18 cellular contexts compared by ENCODE assay signal in the genomic region with DNA sequence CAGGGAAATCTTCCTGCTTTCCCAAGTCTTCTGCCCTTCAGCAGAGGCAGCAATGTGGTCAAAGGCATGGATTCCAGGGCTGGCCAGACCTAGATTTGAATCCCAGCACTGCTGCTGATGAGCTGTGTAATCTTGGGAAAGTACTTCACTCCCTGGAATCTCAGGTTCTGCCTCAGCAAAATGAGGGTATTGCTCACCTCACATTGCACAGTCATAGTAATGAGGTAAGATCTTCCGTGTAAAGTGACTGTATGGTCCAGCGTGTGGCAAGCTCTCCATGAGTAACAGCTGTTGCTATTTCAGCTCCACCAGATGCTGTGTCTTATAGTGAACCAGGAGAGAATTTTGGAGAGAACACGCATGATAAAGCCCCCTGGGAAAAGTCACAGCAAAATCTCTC. TPM values are rescaled to one million over a fixed set of nuclear protein-coding genes. Genes with fewer than 3 reads are reported as not detected.
DNase-seq lines count a peak whose midpoint lies in the region; ATAC-seq, FAIRE-seq and TF ChIP-seq lines count a peak whose summit lies in the region.
"Had no signal": no experiment of that assay in that cellular context is flagged by ENCODE, and none has a peak within 500 bp of the region (broad histone marks: within the 10 kb centered on the region; RNA-seq: fewer than 3 reads in every experiment).

No MANE protein-coding gene starts in this region.

- ATAC-seq in HepG2: no peak
- ATAC-seq in right lobe of liver: no peak
- ATAC-seq in Right ventricle myocardium superior (ENCODE audit: poor library complexity): no peak
- ATAC-seq in HG03108 (IDR thresholded peaks at IDR 0.05; ENCODE audit: unreplicated experiment): no peak
- ATAC-seq: activated CD8-positive, alpha-beta T cell treated with anti-CD3 and anti-CD28 coated beads for 36 hours; naive thymus-derived CD4-positive, alpha-beta T cell had no signal

- no peaks in the 10 kb centered on the region for H3K36me3 Mint-ChIP-seq in type B pancreatic cell
- H3K36me3 Mint-ChIP-seq: naive thymus-derived CD4-positive, alpha-beta T cell had no signal

- H3K4me1 Mint-ChIP-seq in type B pancreatic cell (ENCODE audit: unreplicated experiment): peaks cover 12% of the 10 kb centered on the region

- peaks cover 3% of the 10 kb centered on the region for H3K9me3 Mint-ChIP-seq in type B pancreatic cell
- H3K9me3 Mint-ChIP-seq: activated CD8-positive, alpha-beta T cell treated with anti-CD3 and anti-CD28 coated beads for 36 hours; naive thymus-derived CD4-positive, alpha-beta T cell had no signal

- TF ChIP-seq POLR2A in HepG2 (IDR thresholded peaks at IDR 0.05; ENCODE audit: insufficient read depth in 1 of 2, low read depth in 2 of 2, low read length in 2 of 2): no peak
- TF ChIP-seq POLR2A in right lobe of liver (IDR thresholded peaks at IDR 0.05): no peak

- no peak overlapping the region for H3K9ac ChIP-seq in HepG2 (ENCODE audit: insufficient read depth, low read depth, low read length)
- H3K9ac ChIP-seq: SK-N-SH had no signal

- TF ChIP-seq CTCF in HepG2 (CRISPR knock-in tag; IDR thresholded peaks at IDR 0.05) (no peak), right lobe of liver (IDR thresholded peaks at IDR 0.05) (no peak), RWPE1 (conservative IDR thresholded peaks at IDR 0.05; ENCODE audit: low read depth) (no peak), type B pancreatic cell (conservative IDR thresholded peaks at IDR 0.05) (no peak)

- no peaks in the 10 kb centered on the region for H3K27me3 Mint-ChIP-seq in type B pancreatic cell

- no peaks in the 10 kb centered on the region for H3K36me3 ChIP-seq in HepG2 (replicated peaks in 1 of 2; ENCODE audit: control insufficient read depth in 1 of 2, insufficient read depth in 2 of 2, low read length in 2 of 2)
- no peaks in the 10 kb centered on the region for H3K36me3 ChIP-seq in right lobe of liver
- H3K36me3 ChIP-seq: colonic mucosa had no signal

- intact Hi-C loops in HepG2 (cut with micrococcal nuclease; ENCODE audit: unreplicated experiment) (loop anchor here (5.0 kb wide), 2 partner anchors 55 to 75 kb away; a partner anchor contains a TSS), right lobe of liver (cut with DNase I) (no loop called here), Right ventricle myocardium superior (cut with DNase I) (no loop called here)

- H3K4me1 ChIP-seq in HepG2 (ENCODE audit: insufficient read depth, low read length) (peaks cover 26% of the 10 kb centered on the region; the same call in 1 of the 2 replicates), right lobe of liver (no peaks in the 10 kb centered on the region)

- H3K27ac ChIP-seq in HepG2 (ENCODE audit: extremely low read length, insufficient read depth, low read length): no peak overlapping the region
- H3K27ac ChIP-seq in right lobe of liver: no peak overlapping the region
- no peak overlapping the region for H3K27ac ChIP-seq in RWPE1
- H3K27ac ChIP-seq: colonic mucosa had no signal

- FAIRE-seq in HepG2 (lab: Jason Lieb, UNC): no peak
- FAIRE-seq: A204.1, HTR-8/SVneo had no signal

- no peak for DNase-seq in HepG2 (ENCODE audit: low spot score)
- DNase-seq in right lobe of liver: no peak
- peak; percentile 31 for DNase-seq in RWPE1 (ENCODE audit: low spot score)
- peak; percentile 37 for DNase-seq in fibroblast of peridontal ligament (ENCODE audit: extremely low read depth)
- DNase-seq in Right ventricle myocardium superior: no peak
- no peak for DNase-seq in type B pancreatic cell (ENCODE audit: extremely low spot score, unreplicated experiment)
- DNase-seq in NCI-H446 (lab: John Stamatoyannopoulos, UW): no peak
- DNase-seq: activated CD8-positive, alpha-beta T cell treated with anti-CD3 and anti-CD28 coated beads for 36 hours; activated effector memory CD4-positive, alpha-beta T cell treated with Interleukin-2 at 50 U/mL for 16 hours; amygdala; colonic mucosa; GDM1; naive thymus-derived CD4-positive, alpha-beta T cell; SK-N-SH; substantia nigra had no signal

- no peak overlapping the region for H3K27ac Mint-ChIP-seq in type B pancreatic cell
- H3K27ac Mint-ChIP-seq: activated CD8-positive, alpha-beta T cell treated with anti-CD3 and anti-CD28 coated beads for 36 hours; naive thymus-derived CD4-positive, alpha-beta T cell had no signal

- CTCF ChIA-PET in HepG2 (lab: Yijun Ruan, JAX; ENCODE audit: low intra/inter-chr PET ratio, low total read pairs) (no interaction called here), RWPE1 (lab: Yijun Ruan, JAX) (no interaction called here)

- peaks cover 0 to 11% of the 10 kb centered on the region in 2 experiments; a peak in 2 of 5 replicates for H3K27me3 ChIP-seq in HepG2 (ENCODE audit: control insufficient read depth in 1 of 2, insufficient read depth in 2 of 2, low read length in 2 of 2)
- no peaks in the 10 kb centered on the region for H3K27me3 ChIP-seq in right lobe of liver
- H3K27me3 ChIP-seq: colonic mucosa had no signal

- no peaks in the 10 kb centered on the region for H3K9me3 ChIP-seq in HepG2 (ENCODE audit: low read length)
- H3K9me3 ChIP-seq in right lobe of liver: no peaks in the 10 kb centered on the region
- H3K9me3 ChIP-seq: colonic mucosa, SK-N-SH had no signal

- no peak overlapping the region for H2AFZ ChIP-seq in HepG2 (ENCODE audit: low read length)

- BruUV-seq in HepG2 (replicated peaks; lab: Mats Ljungman, UMichigan): no TSS peak

- TF ChIP-seq RAD21 in HepG2 (CRISPR knock-in tag; IDR thresholded peaks at IDR 0.05): no peak

- H3K79me2 ChIP-seq in HepG2 (ENCODE audit: insufficient read depth, low read length): no peaks in the 10 kb centered on the region

- TF ChIP-seq EP300 in HepG2 (IDR thresholded peaks at IDR 0.05; ENCODE audit: low read depth in 2 of 2, low read length in 2 of 2) (no peak), HepG2 (CRISPR knock-in tag; IDR thresholded peaks at IDR 0.05; ENCODE audit: borderline replicate concordance) (no peak)

- 38% methylated on average over 3 of the region's 3 CpGs for WGBS in HepG2 (ENCODE audit: low lambda C conversion rate)
- 68% methylated on average over 3 of the region's 3 CpGs for WGBS in right lobe of liver (ENCODE audit: insufficient coverage, low coverage, low lambda C conversion rate, missing lambda C conversion rate)

- POLR2A ChIA-PET in HepG2 (lab: Yijun Ruan, JAX) (no interaction called here), RWPE1 (lab: Yijun Ruan, JAX; ENCODE audit: low non-redundant PET) (no interaction called here)

- in situ Hi-C loops in HepG2 (cut with HindIII; ENCODE audit: extremely low pct_ligation_motif_present, low pct_unique_long_range_greater_than_20kb): loop anchor here (5.0 kb wide), 1 partner anchor 75 kb away; no protein-coding TSS in a partner anchor

- no peaks in the 10 kb centered on the region for H4K20me1 ChIP-seq in HepG2 (ENCODE audit: insufficient read depth, low read length)

- no peak overlapping the region for H3K4me2 ChIP-seq in HepG2 (ENCODE audit: low read depth, low read length)
- H3K4me2 ChIP-seq: SK-N-SH had no signal

- H3K4me3 Mint-ChIP-seq in type B pancreatic cell: no peak overlapping the region
- H3K4me3 Mint-ChIP-seq: activated CD8-positive, alpha-beta T cell treated with anti-CD3 and anti-CD28 coated beads for 36 hours; naive thymus-derived CD4-positive, alpha-beta T cell had no signal

- no peak overlapping the region for H3K4me3 ChIP-seq in HepG2 (replicated peaks in 1 of 3; ENCODE audit: insufficient read depth in 1 of 3, low read depth in 2 of 3, low read length in 3 of 3)
- H3K4me3 ChIP-seq in right lobe of liver: no peak overlapping the region
- H3K4me3 ChIP-seq: colonic mucosa had no signal

TF ChIP-seq in HepG2, 621 proteins besides CTCF, POLR2A, EP300 and RAD21 (continues in another document):
- TF ChIP-seq MIER2 (CRISPR knock-in tag; IDR thresholded peaks at IDR 0.05): no peak
- TF ChIP-seq MAFF (IDR thresholded peaks at IDR 0.05; ENCODE audit: low read depth, low read length): 0 out of 2 replicates have a peak, but pooled peaks have one; percentile 28
- TF ChIP-seq NFE2 (CRISPR knock-in tag; IDR thresholded peaks at IDR 0.05): no peak

RNA-seq across cellular contexts. Expression of a gene that starts 56.1 kb away (rescaled TPM):
- total RNA-seq in HepG2 (2016; rRNA removed; fragmentation: Illumina TruSeq; extraction: Trizol) (3.4 and 9.0 TPM in 2 replicates), right lobe of liver (1 to 10 TPM in 4 of 6 experiments, under 1 TPM in 2; 0.79 to 6.8 (median 2.6) TPM), Right ventricle myocardium superior (21.5 TPM), type B pancreatic cell (ENCODE audit: low replicate concordance) (102 and 207 TPM in 2 replicates)
- total RNA-seq in HepG2 (2016; cell fraction: cytosol; rRNA removed; fragmentation: Illumina TruSeq; extraction: Trizol; ENCODE audit: low read depth): 1.4 and 1.6 TPM in 2 replicates
- total RNA-seq in HepG2 (2016; cell fraction: insoluble cytoplasmic fraction; rRNA removed; fragmentation: Illumina TruSeq; extraction: Trizol): 2.9 and 7.7 TPM in 2 replicates
- 3.7 and 3.9 TPM in 2 replicates for total RNA-seq in HepG2 (2016; cell fraction: membrane; rRNA removed; fragmentation: Illumina TruSeq; extraction: Trizol)
- 10.1 and 10.5 TPM in 2 replicates for total RNA-seq in HepG2 (2016; cell fraction: nucleus; rRNA removed; fragmentation: Illumina TruSeq; extraction: Trizol)
- polyA plus RNA-seq in HepG2 (2011; rRNA removed): 5.8 and 6.6 TPM in 2 replicates
- 3.0 and 4.3 TPM in 2 replicates for polyA plus RNA-seq in HepG2 (2011; cell fraction: cytosol; rRNA removed)
- 7.5 and 9.6 TPM in 2 replicates for polyA plus RNA-seq in HepG2 (2011; cell fraction: nucleus; rRNA removed)
- polyA plus RNA-seq in HepG2 (2012): 4.0 and 4.2 TPM in 2 replicates
- polyA plus RNA-seq in HepG2 (2016; cell fraction: cytosol; fragmentation: Illumina TruSeq; extraction: Trizol; ENCODE audit: low read depth): 0.70 and 0.80 TPM in 2 replicates
- 2.8 and 3.5 TPM in 2 replicates for polyA plus RNA-seq in HepG2 (2016; cell fraction: insoluble cytoplasmic fraction; fragmentation: Illumina TruSeq; extraction: Trizol; ENCODE audit: low read depth)
- polyA plus RNA-seq in HepG2 (2016; cell fraction: membrane; fragmentation: Illumina TruSeq; extraction: Trizol; ENCODE audit: low read depth): 1.1 and 1.3 TPM in 2 replicates
- polyA plus RNA-seq in HepG2 (2016; cell fraction: nucleus; fragmentation: Illumina TruSeq; extraction: Trizol; ENCODE audit: insufficient read depth, low read depth): 23.2 and 27.8 TPM in 2 replicates
- polyA minus RNA-seq in HepG2 (2011; rRNA and poly(A)+ RNA removed; ENCODE audit: low replicate concordance): 5.0 and 22.4 TPM in 2 replicates
- 2.5 and 3.2 TPM in 2 replicates for polyA minus RNA-seq in HepG2 (2011; cell fraction: cytosol; rRNA and poly(A)+ RNA removed)
- polyA minus RNA-seq in HepG2 (2011; cell fraction: nucleus; rRNA and poly(A)+ RNA removed): 4.8 and 6.8 TPM in 2 replicates
- total RNA-seq: activated CD8-positive, alpha-beta T cell treated with anti-CD3 and anti-CD28 coated beads for 36 hours had no signal
- polyA plus RNA-seq: naive thymus-derived CD4-positive, alpha-beta T cell had no signal

Comparison
In these comparisons a context has a peak if more than half of its experiments do, and no peak if none do; other contexts are left out.
1. DNase-seq: peak in RWPE1 (single experiment) and fibroblast of peridontal ligament (single experiment); none in HepG2 (single experiment), right lobe of liver (0 of 3), Right ventricle myocardium superior (single experiment), type B pancreatic cell (single experiment) and NCI-H446 (0 of 2).